Comparison of ENCODE assay signal across 17 cellular contexts in genomic region chr2:235073938-235074337, GRCh38.
"Had no signal": no experiment of that assay in that cellular context is flagged by ENCODE, and none has a peak within 500 bp of the region (broad histone marks: within the 10 kb centered on the region; RNA-seq: fewer than 3 reads in every experiment).

No MANE protein-coding gene starts in this region.

- H3K27ac Mint-ChIP-seq: activated CD4-positive, alpha-beta memory T cell treated with anti-CD3 and anti-CD28 coated beads, Interleukin-2, amount 10 ng/mL, durations not matched to agents 7 days and 5 days; activated naive CD4-positive, alpha-beta T cell treated with anti-CD3 and anti-CD28 coated beads, Interleukin-2, amount 50 U/mL, for 24 hours; activated T-cell treated with anti-CD3 and anti-CD28 coated beads, Interleukin-2, amount 50 U/mL, for 24 hours; nephron; T-helper 1 cell treated with Interleukin-12 subunit alpha and Interleukin-12 subunit beta and Interleukin-4 antibody, amounts not matched to agents 30 μg/mL and 1 μg/mL, for 36 hours; WTC11 had no signal

- H3K27me3 ChIP-seq: adrenal gland, gastroesophageal sphincter, hepatocyte had no signal

- DNase-seq: activated CD4-positive, alpha-beta memory T cell treated with anti-CD3 and anti-CD28 coated beads, Interleukin-2, amount 10 ng/mL, durations not matched to agents 7 days and 5 days; activated CD4-positive, alpha-beta T cell treated with anti-CD3 and anti-CD28 coated beads for 4 hours; activated effector memory CD4-positive, alpha-beta T cell treated with Interleukin-2 at 50 U/mL for 16 hours; activated T-cell treated with anti-CD3 and anti-CD28 coated beads, Interleukin-2, amount 50 U/mL, for 24 hours; adrenal gland; caudate nucleus; islet precursor cell; mesendoderm; psoas muscle; stimulated activated CD4-positive, alpha-beta T cell treated with anti-CD3 and anti-CD28 coated beads, Interleukin-1b, Interleukin-23, amount 100 ng/mL, for 48 hours; stimulated activated naive CD8-positive, alpha-beta T cell treated with anti-CD3 and anti-CD28 coated beads, Interleukin-15, amount 100 ng/mL, for 72 hours had no signal

- H3K36me3 Mint-ChIP-seq: activated naive CD4-positive, alpha-beta T cell treated with anti-CD3 and anti-CD28 coated beads, Interleukin-2, amount 50 U/mL, for 24 hours; WTC11 had no signal

- H3K27ac ChIP-seq: adrenal gland, gastroesophageal sphincter, hepatocyte, psoas muscle had no signal

- H3K36me3 ChIP-seq: adrenal gland, gastroesophageal sphincter had no signal

- ATAC-seq: gastroesophageal sphincter; psoas muscle; stimulated activated naive CD8-positive, alpha-beta T cell treated with anti-CD3 and anti-CD28 coated beads, Interleukin-15, amount 100 ng/mL, for 72 hours; WTC11 had no signal

- H3K9me3 ChIP-seq: adrenal gland, gastroesophageal sphincter, psoas muscle had no signal

- H3K4me3 Mint-ChIP-seq: activated CD4-positive, alpha-beta memory T cell treated with anti-CD3 and anti-CD28 coated beads, Interleukin-2, amount 10 ng/mL, durations not matched to agents 7 days and 5 days; activated naive CD4-positive, alpha-beta T cell treated with anti-CD3 and anti-CD28 coated beads, Interleukin-2, amount 50 U/mL, for 24 hours; activated T-cell treated with anti-CD3 and anti-CD28 coated beads, Interleukin-2, amount 50 U/mL, for 24 hours; nephron; stimulated activated naive CD8-positive, alpha-beta T cell treated with anti-CD3 and anti-CD28 coated beads, Interleukin-15, amount 100 ng/mL, for 72 hours; T-helper 1 cell treated with Interleukin-12 subunit alpha and Interleukin-12 subunit beta and Interleukin-4 antibody, amounts not matched to agents 30 μg/mL and 1 μg/mL, for 36 hours; WTC11 had no signal

- H3K79me2 ChIP-seq: hepatocyte had no signal

- H3K4me3 ChIP-seq: adrenal gland, gastroesophageal sphincter, hepatocyte, psoas muscle had no signal

- H3K4me1 Mint-ChIP-seq: activated CD4-positive, alpha-beta memory T cell treated with anti-CD3 and anti-CD28 coated beads, Interleukin-2, amount 10 ng/mL, durations not matched to agents 7 days and 5 days; activated naive CD4-positive, alpha-beta T cell treated with anti-CD3 and anti-CD28 coated beads, Interleukin-2, amount 50 U/mL, for 24 hours; nephron; stimulated activated naive CD8-positive, alpha-beta T cell treated with anti-CD3 and anti-CD28 coated beads, Interleukin-15, amount 100 ng/mL, for 72 hours had no signal

- H3K4me2 ChIP-seq: hepatocyte had no signal

- H3K4me1 ChIP-seq: adrenal gland, psoas muscle had no signal

- H3K9me3 Mint-ChIP-seq: activated CD4-positive, alpha-beta memory T cell treated with anti-CD3 and anti-CD28 coated beads, Interleukin-2, amount 10 ng/mL, durations not matched to agents 7 days and 5 days; activated naive CD4-positive, alpha-beta T cell treated with anti-CD3 and anti-CD28 coated beads, Interleukin-2, amount 50 U/mL, for 24 hours; activated T-cell treated with anti-CD3 and anti-CD28 coated beads, Interleukin-2, amount 50 U/mL, for 24 hours; stimulated activated naive CD8-positive, alpha-beta T cell treated with anti-CD3 and anti-CD28 coated beads, Interleukin-15, amount 100 ng/mL, for 72 hours; T-helper 1 cell treated with Interleukin-12 subunit alpha and Interleukin-12 subunit beta and Interleukin-4 antibody, amounts not matched to agents 30 μg/mL and 1 μg/mL, for 36 hours; WTC11 had no signal

- H2AFZ ChIP-seq: hepatocyte had no signal
